In the genomic region with DNA sequence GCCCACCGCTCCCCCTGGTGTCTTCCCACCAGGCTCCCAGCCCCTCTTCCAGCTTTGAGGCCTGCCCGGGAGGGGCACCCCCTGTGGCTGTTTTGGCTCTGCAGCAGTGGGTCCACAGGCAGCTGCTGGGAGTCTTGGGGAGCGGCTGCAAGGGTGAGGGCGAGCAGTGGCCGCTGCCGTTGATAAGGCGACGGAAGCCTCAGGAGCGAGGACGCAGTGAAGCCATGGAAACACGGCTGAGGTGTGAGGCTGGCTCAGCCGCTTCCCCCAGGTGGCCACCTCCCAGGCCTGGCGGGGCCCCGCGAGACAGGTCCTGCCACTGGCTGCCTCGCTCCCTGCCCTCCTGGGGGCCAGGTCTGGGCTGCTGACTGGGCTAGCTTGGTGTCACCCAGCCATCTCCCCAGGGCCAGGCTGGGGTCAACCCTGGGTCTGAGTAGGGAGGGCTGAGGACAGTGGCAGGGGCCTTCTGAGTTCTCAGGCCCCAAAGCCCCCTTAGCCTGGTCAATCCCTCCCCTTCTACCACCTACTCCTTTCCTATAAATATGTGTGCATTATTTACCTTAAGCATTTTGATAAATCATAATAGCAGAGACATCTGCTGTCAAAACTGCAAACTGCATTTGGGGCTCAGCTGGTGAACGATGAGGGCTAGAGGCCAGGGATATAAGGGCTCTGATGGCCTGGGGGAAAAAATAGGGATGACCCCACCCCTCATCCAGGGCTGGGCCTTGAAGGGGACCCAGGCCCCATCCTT, we compare ENCODE assay signal across 8 cellular contexts. TPM values are rescaled to one million over a fixed set of nuclear protein-coding genes. Genes with fewer than 3 reads are reported as not detected.
A peak's percentile ranks its signal among the peaks of the same experiment; 100 is the strongest.
DNase-seq lines count a peak whose midpoint lies in the region; ATAC-seq lines count a peak whose summit lies in the region.

No MANE protein-coding gene starts in this region.

- no peaks in the 10 kb centered on the region for H3K27me3 Mint-ChIP-seq in effector memory CD8-positive, alpha-beta T cell
- H3K27me3 Mint-ChIP-seq in naive B cell, result no peaks in the 10 kb centered on the region

- peak; percentile 68 for ATAC-seq in effector memory CD8-positive, alpha-beta T cell (replicated peaks)
- peak; percentile 57 to 64 for ATAC-seq in naive B cell (ENCODE audit: low read depth in 2 of 2)
- ATAC-seq in GM21367 (IDR thresholded peaks at IDR 0.05; ENCODE audit: unreplicated experiment), result no peak
- no peak for ATAC-seq in GM18517 (IDR thresholded peaks at IDR 0.05; ENCODE audit: unreplicated experiment)
- no peak for ATAC-seq in HG03097 (IDR thresholded peaks at IDR 0.05; ENCODE audit: low FRiP score, unreplicated experiment)

- no peaks in the 10 kb centered on the region for H3K9me3 Mint-ChIP-seq in effector memory CD8-positive, alpha-beta T cell
- no peaks in the 10 kb centered on the region for H3K9me3 Mint-ChIP-seq in naive B cell

- H3K4me1 Mint-ChIP-seq in effector memory CD8-positive, alpha-beta T cell (ENCODE audit: low read depth in 2 of 2), result peaks cover 5 to 7% of the 10 kb centered on the region in 2 donors
- H3K4me1 Mint-ChIP-seq in naive B cell, result peaks cover 34 to 60% (median 52%) of the 10 kb centered on the region in 3 donors

- DNase-seq in NCI-H2171 treated with DMSO at 0.1 percent for 48 hours (lab: John Stamatoyannopoulos, UW) (peak; percentile 39), NCI-H2171 (lab: John Stamatoyannopoulos, UW) (no peak), NCI-H460 (ENCODE audit: extremely low read depth, low read depth) (peak; percentile 47), naive B cell (peak; percentile 40)
- DNase-seq in effector memory CD8-positive, alpha-beta T cell, result peak in 2 of 3 experiments; percentile 34 to 38

- H3K27ac Mint-ChIP-seq in effector memory CD8-positive, alpha-beta T cell, result no peak overlapping the region
- peak overlapping the region; percentile 20 to 92 (median 60) for H3K27ac Mint-ChIP-seq in naive B cell

- no peaks in the 10 kb centered on the region for H3K36me3 Mint-ChIP-seq in effector memory CD8-positive, alpha-beta T cell (ENCODE audit: insufficient read depth)
- peaks cover 0 to 13% of the 10 kb centered on the region in 2 donors for H3K36me3 Mint-ChIP-seq in naive B cell

- no peak overlapping the region for H3K4me3 Mint-ChIP-seq in effector memory CD8-positive, alpha-beta T cell
- peak overlapping the region in 7 of 8 donors; percentile 47 to 81 (median 56) for H3K4me3 Mint-ChIP-seq in naive B cell

RNA-seq across cellular contexts. Expression of gene CXXC5, which starts 41.7 kb away (rescaled TPM):
- total RNA-seq in NCI-H460 (2014; rRNA removed; shearing (Covaris generic)), result 11.4 and 13.2 TPM in 2 replicates
- 11.2 and 18.7 TPM in 2 replicates for polyA plus RNA-seq in NCI-H460 (2014; cell fraction: nucleus; rRNA removed)
- polyA plus RNA-seq in naive B cell (ENCODE audit: low read depth in 6 of 6), result 100 to 1,000 TPM; 351 to 547 (median 399) TPM

Comparison
In these comparisons a context has a peak if more than half of its experiments do, and no peak if none do; other contexts are left out.
1. ATAC-seq: peak in effector memory CD8-positive, alpha-beta T cell (single experiment) and naive B cell (2 of 2); none in GM21367 (single experiment), GM18517 (single experiment) and HG03097 (single experiment).
2. H3K27ac Mint-ChIP-seq: peak in naive B cell (6 of 6); none in effector memory CD8-positive, alpha-beta T cell (0 of 2).
3. H3K4me3 Mint-ChIP-seq: peak in naive B cell (7 of 8); none in effector memory CD8-positive, alpha-beta T cell (0 of 2).